ENCODE assay signal across 8 cellular contexts in genomic region chr7:129225206-129225930, GRCh38. TPM values are rescaled to one million over a fixed set of nuclear protein-coding genes. Genes with fewer than 3 reads are reported as not detected.
A peak's percentile ranks its signal among the peaks of the same experiment; 100 is the strongest.
DNase-seq lines count a peak whose midpoint lies in the region; ATAC-seq and TF ChIP-seq lines count a peak whose summit lies in the region.

No MANE protein-coding gene starts in this region.

- peak overlapping the region; percentile 72 for H3K4me3 ChIP-seq in AG10803 (ENCODE audit: low read length)
- H3K4me3 ChIP-seq in naive thymus-derived CD4-positive, alpha-beta T cell (ENCODE audit: low read length), result peak overlapping the region; percentile 96

- H3K27ac Mint-ChIP-seq in activated T-cell treated with anti-CD3 and anti-CD28 coated beads, Interleukin-2, amount 50 U/mL, for 24 hours, result peak overlapping the region; percentile 80
- H3K27ac Mint-ChIP-seq in naive thymus-derived CD4-positive, alpha-beta T cell, result peak overlapping the region; percentile 46 to 95 (median 89)

- CTCF ChIA-PET in naive thymus-derived CD4-positive, alpha-beta T cell (lab: Charles Lee), result interaction anchor here (0.8 to 8.4 kb wide), 4 partner anchors 13 to 72 kb away, joined by 3 to 159 read pairs (median 8); no protein-coding TSS in a partner anchor

- H3K9me3 Mint-ChIP-seq in activated T-cell treated with anti-CD3 and anti-CD28 coated beads, Interleukin-2, amount 50 U/mL, for 24 hours, result no peaks in the 10 kb centered on the region
- no peaks in the 10 kb centered on the region for H3K9me3 Mint-ChIP-seq in naive thymus-derived CD4-positive, alpha-beta T cell

- intact Hi-C loops in naive thymus-derived CD4-positive, alpha-beta T cell (cut with micrococcal nuclease), result loop anchor here (1.0 to 10.0 kb wide), 13 partner anchors 46 to 1573 kb away; partner anchors contain the start of genes ATP6V1F (in 1 of the 2), IMPDH1 (in 1 of the 2), KLHDC10 (in 1 of the 2) and NRF1 (in 1 of the 2)

- H3K36me3 ChIP-seq in naive thymus-derived CD4-positive, alpha-beta T cell (ENCODE audit: control insufficient read depth in 2 of 3, insufficient read depth in 3 of 3, low read length in 3 of 3), result no peaks in the 10 kb centered on the region

- DNase-seq in AG10803 (ENCODE audit: low read depth) (peak; percentile 23), NOMO-1 treated with dmso at 0.1 percent for 144 hours (lab: John Stamatoyannopoulos, UW; ENCODE audit: unreplicated experiment) (peak; percentile 2)
- peak; percentile 78 for DNase-seq in activated T-cell treated with anti-CD3 and anti-CD28 coated beads, Interleukin-2, amount 50 U/mL, for 24 hours
- DNase-seq in naive thymus-derived CD4-positive, alpha-beta T cell, result peak in 3 of 9 donors; percentile 51 to 69 (median 52)
- peak in 5 of 6 experiments; percentile 41 to 79 (median 68) for DNase-seq in stimulated activated naive CD4-positive, alpha-beta T cell (lab: John Stamatoyannopoulos, UW)

- H3K9me3 ChIP-seq in naive thymus-derived CD4-positive, alpha-beta T cell (ENCODE audit: control insufficient read depth in 2 of 3, low read length in 3 of 3), result no peaks in the 10 kb centered on the region

- H3K27me3 Mint-ChIP-seq in activated T-cell treated with anti-CD3 and anti-CD28 coated beads, Interleukin-2, amount 50 U/mL, for 24 hours, result no peaks in the 10 kb centered on the region
- no peaks in the 10 kb centered on the region for H3K27me3 Mint-ChIP-seq in naive thymus-derived CD4-positive, alpha-beta T cell

- peaks cover 31% of the 10 kb centered on the region for H3K4me1 Mint-ChIP-seq in activated T-cell treated with anti-CD3 and anti-CD28 coated beads, Interleukin-2, amount 50 U/mL, for 24 hours (ENCODE audit: low read depth)
- peaks cover 27 to 66% (median 48%) of the 10 kb centered on the region in 7 donors for H3K4me1 Mint-ChIP-seq in naive thymus-derived CD4-positive, alpha-beta T cell

- H3K4me1 ChIP-seq in naive thymus-derived CD4-positive, alpha-beta T cell (ENCODE audit: control insufficient read depth in 2 of 2, insufficient read depth in 2 of 2, low read length in 2 of 2), result peaks cover 13 to 16% of the 10 kb centered on the region in 2 donors

- POLR2A ChIA-PET in naive thymus-derived CD4-positive, alpha-beta T cell (lab: Charles Lee), result interaction anchor here (0.9 to 2.1 kb wide), 2 partner anchors 11 to 46 kb away, joined by 3 to 6 read pairs; no protein-coding TSS in a partner anchor

- TF ChIP-seq CTCF in AG10803 (conservative IDR thresholded peaks at IDR 0.05; ENCODE audit: low read length), result no peak

- no peaks in the 10 kb centered on the region for H3K27me3 ChIP-seq in naive thymus-derived CD4-positive, alpha-beta T cell (ENCODE audit: control insufficient read depth in 2 of 2, insufficient read depth in 2 of 2, low read length in 2 of 2)

- ATAC-seq in GM19035 (IDR thresholded peaks at IDR 0.05; ENCODE audit: unreplicated experiment), result peak; percentile 35
- ATAC-seq in HG03280 (IDR thresholded peaks at IDR 0.05; ENCODE audit: unreplicated experiment), result peak; percentile 30
- peak; percentile 53 for ATAC-seq in esophagus mucosa
- peak; percentile 47 for ATAC-seq in naive thymus-derived CD4-positive, alpha-beta T cell

- peak overlapping the region; percentile 78 for H3K27ac ChIP-seq in naive thymus-derived CD4-positive, alpha-beta T cell (ENCODE audit: low read depth, low read length)

- H3K36me3 Mint-ChIP-seq in activated T-cell treated with anti-CD3 and anti-CD28 coated beads, Interleukin-2, amount 50 U/mL, for 24 hours (ENCODE audit: low read depth), result peaks cover 5% of the 10 kb centered on the region
- H3K36me3 Mint-ChIP-seq in naive thymus-derived CD4-positive, alpha-beta T cell, result peaks cover 0 to 3% (median 0%) of the 10 kb centered on the region in 5 donors

- H3K4me3 Mint-ChIP-seq in activated T-cell treated with anti-CD3 and anti-CD28 coated beads, Interleukin-2, amount 50 U/mL, for 24 hours, result peak overlapping the region; percentile 88
- H3K4me3 Mint-ChIP-seq in naive thymus-derived CD4-positive, alpha-beta T cell, result peak overlapping the region; percentile 88 to 99 (median 96)

RNA-seq across cellular contexts. Expression of gene AHCYL2, which starts 0.5 kb away (rescaled TPM):
- total RNA-seq in esophagus mucosa, result 25.9 TPM
- 10 to 100 TPM; 14.4 to 22.2 (median 20.4) TPM for total RNA-seq in naive thymus-derived CD4-positive, alpha-beta T cell
- 10 to 100 TPM in 1 of 2 donors, 1 to 10 TPM in 1; 8.6 to 13.1 TPM for polyA plus RNA-seq in naive thymus-derived CD4-positive, alpha-beta T cell

RNA-seq across cellular contexts. Expression of gene SMO, which starts 36.9 kb away (rescaled TPM):
- 7.1 TPM for total RNA-seq in esophagus mucosa
- under 1 TPM in 2 of 5 experiments, not detected in 3; 0.11 to 0.22 TPM for total RNA-seq in naive thymus-derived CD4-positive, alpha-beta T cell
- polyA plus RNA-seq in naive thymus-derived CD4-positive, alpha-beta T cell, result not detected
